1 cellular context compared by ENCODE assay signal in the genomic region with DNA sequence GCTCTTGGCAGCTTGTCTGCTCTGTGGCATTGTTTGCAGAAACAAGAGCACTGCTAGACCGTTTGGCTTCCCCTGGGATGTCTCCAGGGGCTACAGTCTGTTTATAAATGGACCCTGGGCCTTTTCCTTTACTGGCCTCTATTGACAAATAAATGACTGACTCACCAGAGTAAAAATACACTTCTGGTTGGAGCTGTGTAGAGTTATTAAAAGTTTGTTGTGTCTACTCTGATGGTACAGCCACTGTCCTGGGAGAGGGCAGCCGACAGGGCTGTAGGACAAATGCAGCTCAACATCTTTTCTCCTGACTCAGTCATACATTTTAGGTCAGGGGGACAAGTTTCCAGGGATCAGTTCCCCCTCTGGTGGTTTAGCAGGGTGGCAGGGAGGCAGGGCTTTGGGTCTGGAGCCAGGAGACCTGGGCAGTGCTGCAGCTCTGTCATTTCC.
TF ChIP-seq lines count a peak whose summit lies in the region.

No MANE protein-coding gene starts in this region.

TF ChIP-seq in GM23338, 12 proteins besides CTCF, POLR2A, EP300 and RAD21 (continued from another document):
- TF ChIP-seq ZNF114 (CRISPR knock-in tag; IDR thresholded peaks at IDR 0.05): no peak
TF ChIP-seq in GM23338: peak in this region for 0.
